14 cellular contexts compared by ENCODE assay signal in the genomic region with DNA sequence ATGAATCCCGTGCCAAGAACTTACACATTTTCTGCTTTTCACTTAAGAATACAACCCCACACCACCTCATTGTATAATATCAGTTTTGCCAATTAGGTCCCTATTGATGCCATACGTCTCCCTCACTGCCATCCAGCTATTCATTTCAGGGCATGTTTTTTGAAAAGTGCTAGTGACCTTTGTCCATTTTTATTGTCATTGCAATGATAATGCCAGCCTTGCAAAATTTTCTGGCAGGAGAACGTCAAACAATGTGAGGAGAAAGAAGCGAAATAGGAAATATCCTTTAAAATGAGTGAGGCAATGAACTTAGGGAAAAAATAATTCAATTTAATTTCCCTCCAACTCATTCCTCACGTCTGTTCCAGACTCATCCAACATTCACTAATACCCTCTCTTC.
DNase-seq lines count a peak whose midpoint lies in the region; ATAC-seq, FAIRE-seq and TF ChIP-seq lines count a peak whose summit lies in the region.
"Had no signal": no experiment of that assay in that cellular context is flagged by ENCODE, and none has a peak within 500 bp of the region (broad histone marks: within the 10 kb centered on the region; RNA-seq: fewer than 3 reads in every experiment).

No MANE protein-coding gene starts in this region.

- H3K36me3 ChIP-seq in CD8-positive, alpha-beta T cell (ENCODE audit: insufficient read depth, low read length), result peaks cover 16% of the 10 kb centered on the region
- H3K36me3 ChIP-seq in K562 (ENCODE audit: control insufficient read depth, insufficient read depth, low read length) (no peaks in the 10 kb centered on the region), small intestine (ENCODE audit: control insufficient read depth in 2 of 2, insufficient read depth in 2 of 2, low read length in 2 of 2) (no peaks in the 10 kb centered on the region)

- CTCF ChIA-PET in CD8-positive, alpha-beta T cell (lab: Charles Lee), result interaction anchor here (1.6 kb wide), 1 partner anchor 13 kb away, joined by 11 read pairs; no protein-coding TSS in a partner anchor
- CTCF ChIA-PET in K562 (lab: Yijun Ruan, JAX; ENCODE audit: low intra/inter-chr PET ratio), result no interaction called here

- no peak overlapping the region for H3K4me3 ChIP-seq in CD8-positive, alpha-beta T cell (ENCODE audit: low read depth, low read length)
- H3K4me3 ChIP-seq in K562 (no peak overlapping the region), small intestine (ENCODE audit: low read depth in 1 of 2, low read length in 2 of 2) (no peak overlapping the region)
- H3K4me3 ChIP-seq: GM23248 had no signal

- no peaks in the 10 kb centered on the region for H3K27me3 ChIP-seq in CD8-positive, alpha-beta T cell (ENCODE audit: insufficient read depth, low read length)
- H3K27me3 ChIP-seq in K562 (ENCODE audit: control insufficient read depth in 2 of 2, insufficient read depth in 2 of 2, low read length in 2 of 2) (peaks cover 11 to 20% of the 10 kb centered on the region in 2 experiments; a peak in 4 of 5 replicates), small intestine (ENCODE audit: control insufficient read depth in 2 of 2, insufficient read depth in 2 of 2, low read length in 2 of 2) (no peaks in the 10 kb centered on the region)

- H3K9ac ChIP-seq in K562 (ENCODE audit: insufficient read depth in 1 of 2, low read depth in 2 of 2, low read length in 2 of 2), result no peak overlapping the region
- H3K9ac ChIP-seq: GM23248 had no signal

- no peak for TF ChIP-seq RAD21 in K562 (CRISPR knock-in tag; conservative IDR thresholded peaks at IDR 0.05 in 1 of 2, IDR thresholded peaks at IDR 0.05 in 1 of 2)

- DNase-seq in CD8-positive, alpha-beta T cell, result no peak
- no peak for DNase-seq in K562 (ENCODE audit: extremely low read depth in 1 of 4, low spot score in 3 of 4)
- DNase-seq in left lobe of liver (ENCODE audit: low spot score), result no peak
- DNase-seq in small intestine, result peak; percentile 5
- no peak for DNase-seq in NCI-H524 treated with DMSO at 0.1 percent for 48 hours (lab: John Stamatoyannopoulos, UW)
- DNase-seq: DMS53, GF-D8, GM23248 had no signal

- TF ChIP-seq EP300 in K562 (IDR thresholded peaks at IDR 0.05; ENCODE audit: low read length), result no peak

- peaks cover 30% of the 10 kb centered on the region for H3K4me1 Mint-ChIP-seq in CD8-positive, alpha-beta T cell (ENCODE audit: low read depth)

- intact Hi-C loops in CD8-positive, alpha-beta T cell (cut with DNase I, micrococcal nuclease), result no loop called here
- intact Hi-C loops in K562 (cut with micrococcal nuclease), result no loop called here

- H3K9me3 ChIP-seq in CD8-positive, alpha-beta T cell (ENCODE audit: low read length), result no peaks in the 10 kb centered on the region
- H3K9me3 ChIP-seq in K562 (replicated peaks; ENCODE audit: control insufficient read depth, insufficient read depth, low read depth, low read length), result no peaks in the 10 kb centered on the region
- no peaks in the 10 kb centered on the region for H3K9me3 ChIP-seq in small intestine (ENCODE audit: control insufficient read depth, low read depth)

- peaks cover 90% of the 10 kb centered on the region for H3K36me3 Mint-ChIP-seq in CD8-positive, alpha-beta T cell
- H3K36me3 Mint-ChIP-seq: CD14-positive monocyte had no signal

- no peak overlapping the region for H3K4me2 ChIP-seq in K562 (ENCODE audit: insufficient read depth, low read length)

- H3K79me2 ChIP-seq in K562 (ENCODE audit: control insufficient read depth, insufficient read depth, low read length), result no peaks in the 10 kb centered on the region

- no peak for TF ChIP-seq POLR2A in K562 (conservative IDR thresholded peaks at IDR 0.05)

- TF ChIP-seq CTCF in CD8-positive, alpha-beta T cell (IDR thresholded peaks at IDR 0.05), result no peak
- TF ChIP-seq CTCF in K562 (IDR thresholded peaks at IDR 0.05 in 2 of 3, conservative IDR thresholded peaks at IDR 0.05 in 1 of 3; ENCODE audit: insufficient read depth in 2 of 3, low read depth in 1 of 3, low read length in 3 of 3), result no peak

- 0% methylated on average over 5 of the region's 5 CpGs for WGBS in K562 (ENCODE audit: insufficient coverage, low coverage, missing lambda C conversion rate)
- 18 to 51% (median 37%) methylated on average over 5 of the region's 5 CpGs for WGBS in small intestine, 3 donors

- no peaks in the 10 kb centered on the region for H3K27me3 Mint-ChIP-seq in CD8-positive, alpha-beta T cell (ENCODE audit: low read depth)

- no TSS peak for BruUV-seq in K562 (replicated peaks; lab: Mats Ljungman, UMichigan)

- POLR2A ChIA-PET in CD8-positive, alpha-beta T cell (lab: Charles Lee), result no interaction called here
- POLR2A ChIA-PET in K562 (lab: Yijun Ruan, JAX), result no interaction called here

- no peak overlapping the region for H3K27ac ChIP-seq in CD8-positive, alpha-beta T cell (ENCODE audit: low read depth, low read length)
- H3K27ac ChIP-seq in K562 (ENCODE audit: extremely low read depth, low read depth, low read length) (no peak overlapping the region), small intestine (ENCODE audit: low read depth in 1 of 2, low read length in 1 of 2) (no peak overlapping the region)
- H3K27ac ChIP-seq: GM23248 had no signal

- no peak overlapping the region for H2AFZ ChIP-seq in K562 (ENCODE audit: low read depth, low read length)
- H2AFZ ChIP-seq: GM23248 had no signal

- no peaks in the 10 kb centered on the region for H4K20me1 ChIP-seq in K562 (replicated peaks; ENCODE audit: control insufficient read depth, insufficient read depth, low read length)

- H3K9me1 ChIP-seq in K562 (ENCODE audit: control insufficient read depth, insufficient read depth, low read length), result no peaks in the 10 kb centered on the region

- ATAC-seq in CD8-positive, alpha-beta T cell, result no peak
- ATAC-seq in K562, result no peak
- ATAC-seq in left lobe of liver, result peak; percentile 33
- ATAC-seq in HG02798 (IDR thresholded peaks at IDR 0.05; ENCODE audit: poor library complexity, unreplicated experiment), result no peak
- ATAC-seq in GM19455 (IDR thresholded peaks at IDR 0.05; ENCODE audit: unreplicated experiment), result no peak
- ATAC-seq: HCT116 had no signal

- H3K4me1 ChIP-seq in CD8-positive, alpha-beta T cell (ENCODE audit: insufficient read depth, low read length), result peaks cover 11% of the 10 kb centered on the region
- H3K4me1 ChIP-seq in K562 (replicated peaks in 1 of 2; ENCODE audit: control insufficient read depth in 2 of 2, insufficient read depth in 2 of 2, low read length in 2 of 2) (no peaks in the 10 kb centered on the region), small intestine (ENCODE audit: control insufficient read depth in 2 of 2, insufficient read depth in 1 of 2, low read depth in 1 of 2, low read length in 1 of 2) (no peaks in the 10 kb centered on the region)

- H3K27ac Mint-ChIP-seq in CD8-positive, alpha-beta T cell, result peak overlapping the region; percentile 4

- H3K9me3 Mint-ChIP-seq in CD8-positive, alpha-beta T cell, result no peaks in the 10 kb centered on the region
- H3K9me3 Mint-ChIP-seq: CD14-positive monocyte had no signal

- FAIRE-seq in K562 (lab: Jason Lieb, UNC) (no peak), small intestine (lab: Jason Lieb, UNC) (no peak)
- FAIRE-seq: A204.1, H54 had no signal

- no peak overlapping the region for H3K4me3 Mint-ChIP-seq in CD8-positive, alpha-beta T cell
- H3K4me3 Mint-ChIP-seq: CD14-positive monocyte had no signal

- in situ Hi-C loops in K562 (cut with MboI), result no loop called here

TF ChIP-seq in K562, 482 proteins besides CTCF, POLR2A, EP300 and RAD21:
- no peak for TF ChIP-seq ZNF165 (CRISPR knock-in tag; IDR thresholded peaks at IDR 0.05; ENCODE audit: borderline replicate concordance)
- TF ChIP-seq, protein P1, sequence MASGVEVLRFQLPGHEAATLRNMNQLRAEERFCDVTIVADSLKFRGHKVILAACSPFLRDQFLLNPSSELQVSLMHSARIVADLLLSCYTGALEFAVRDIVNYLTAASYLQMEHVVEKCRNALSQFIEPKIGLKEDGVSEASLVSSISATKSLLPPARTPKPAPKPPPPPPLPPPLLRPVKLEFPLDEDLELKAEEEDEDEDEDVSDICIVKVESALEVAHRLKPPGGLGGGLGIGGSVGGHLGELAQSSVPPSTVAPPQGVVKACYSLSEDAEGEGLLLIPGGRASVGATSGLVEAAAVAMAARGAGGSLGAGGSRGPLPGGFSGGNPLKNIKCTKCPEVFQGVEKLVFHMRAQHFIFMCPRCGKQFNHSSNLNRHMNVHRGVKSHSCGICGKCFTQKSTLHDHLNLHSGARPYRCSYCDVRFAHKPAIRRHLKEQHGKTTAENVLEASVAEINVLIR (CRISPR knock-in tag; IDR thresholded peaks at IDR 0.05), result no peak
- no peak for TF ChIP-seq NFE2L1 (tag; IDR thresholded peaks at IDR 0.05; ENCODE audit: borderline replicate concordance, low read depth)
- TF ChIP-seq JUNB (CRISPR knock-in tag; conservative IDR thresholded peaks at IDR 0.05), result no peak
- TF ChIP-seq HES1 (IDR thresholded peaks at IDR 0.05; ENCODE audit: low read depth), result no peak
- TF ChIP-seq ZNF316 (IDR thresholded peaks at IDR 0.05), result 0 out of 2 replicates have a peak, but pooled peaks have one; percentile 12
TF ChIP-seq in K562: peak in this region for 1.
